ENCODE assay signal across 1 cellular context in genomic region chr6:161373905-161374451, GRCh38.
A peak's percentile ranks its signal among the peaks of the same experiment; 100 is the strongest.
TF ChIP-seq lines count a peak whose summit lies in the region.

No MANE protein-coding gene starts in this region.

TF ChIP-seq in K562, 482 proteins besides CTCF, POLR2A, EP300 and RAD21 (continued from another document and continues in another):
- TF ChIP-seq AFF1 (IDR thresholded peaks at IDR 0.05; ENCODE audit: low read depth in 1 of 2, partially characterized antibody in 2 of 2), result no peak
- TF ChIP-seq TEAD4 (IDR thresholded peaks at IDR 0.05; ENCODE audit: low read length), result no peak
- TF ChIP-seq TEAD4 (CRISPR knock-in tag; IDR thresholded peaks at IDR 0.05; ENCODE audit: borderline replicate concordance), result no peak
- TF ChIP-seq ZC3H4 (CRISPR knock-in tag; IDR thresholded peaks at IDR 0.05; ENCODE audit: borderline replicate concordance), result no peak
- TF ChIP-seq HMG20B (CRISPR knock-in tag; IDR thresholded peaks at IDR 0.05), result no peak
- TF ChIP-seq VEZF1 (CRISPR knock-in tag; IDR thresholded peaks at IDR 0.05), result no peak
- no peak for TF ChIP-seq ZNF311 (CRISPR knock-in tag; IDR thresholded peaks at IDR 0.05)
- peak; percentile 91; the same call in 1 of the 2 replicates for TF ChIP-seq STAG1 (CRISPR knock-in tag; IDR thresholded peaks at IDR 0.05; ENCODE audit: borderline replicate concordance)
- no peak for TF ChIP-seq XRCC3 (IDR thresholded peaks at IDR 0.05)
- TF ChIP-seq EGR1 (conservative IDR thresholded peaks at IDR 0.05), result no peak
- TF ChIP-seq ZZZ3 (IDR thresholded peaks at IDR 0.05), result no peak
- TF ChIP-seq ZNF507 (tag; conservative IDR thresholded peaks at IDR 0.05), result no peak
- no peak for TF ChIP-seq ZNF398 (CRISPR knock-in tag; IDR thresholded peaks at IDR 0.05)
- TF ChIP-seq JUN (IDR thresholded peaks at IDR 0.05; ENCODE audit: borderline replicate concordance, low read depth, low read length), result no peak
- no peak for TF ChIP-seq JUN (CRISPR knock-in tag; IDR thresholded peaks at IDR 0.05; ENCODE audit: borderline replicate concordance)
- TF ChIP-seq ZNF253 (CRISPR knock-in tag; conservative IDR thresholded peaks at IDR 0.05), result no peak
- 0 out of 2 replicates have a peak, but pooled peaks have one; percentile 26 for TF ChIP-seq ZNF24 (IDR thresholded peaks at IDR 0.05)
- peak; percentile 89 for TF ChIP-seq NCOA4 (IDR thresholded peaks at IDR 0.05; ENCODE audit: partially characterized antibody)
- TF ChIP-seq ZNF444 (CRISPR knock-in tag; IDR thresholded peaks at IDR 0.05), result no peak
- TF ChIP-seq NR4A1 (CRISPR knock-in tag; IDR thresholded peaks at IDR 0.05), result no peak
- TF ChIP-seq NR4A1 (tag; IDR thresholded peaks at IDR 0.05), result no peak
- TF ChIP-seq HMGN3 (IDR thresholded peaks at IDR 0.05; ENCODE audit: borderline replicate concordance, extremely low read depth, insufficient read length, low read depth, low read length), result no peak
- no peak for TF ChIP-seq HDAC3 (IDR thresholded peaks at IDR 0.05; ENCODE audit: borderline replicate concordance, partially characterized antibody)
- no peak for TF ChIP-seq CEBPG (CRISPR knock-in tag; IDR thresholded peaks at IDR 0.05)
- TF ChIP-seq CEBPG (tag; conservative IDR thresholded peaks at IDR 0.05 in 1 of 2, IDR thresholded peaks at IDR 0.05 in 1 of 2), result no peak
- no peak for TF ChIP-seq MEF2D (tag; conservative IDR thresholded peaks at IDR 0.05; ENCODE audit: low read depth)
- no peak for TF ChIP-seq TBL1XR1 (IDR thresholded peaks at IDR 0.05; ENCODE audit: low read length in 2 of 2)
- no peak for TF ChIP-seq ZBTB5 (IDR thresholded peaks at IDR 0.05)
- TF ChIP-seq TARDBP (IDR thresholded peaks at IDR 0.05), result peak; percentile 31; the same call in 1 of the 2 replicates
- TF ChIP-seq BCLAF1 (IDR thresholded peaks at IDR 0.05; ENCODE audit: borderline replicate concordance in 1 of 2, control insufficient read depth in 1 of 2, low read depth in 2 of 2, low read length in 1 of 2), result peak in 1 of 2 experiments; percentile 49; a peak in 1 of 4 replicates
- no peak for TF ChIP-seq ZNF79 (CRISPR knock-in tag; IDR thresholded peaks at IDR 0.05; ENCODE audit: low read depth)
- 0 out of 4 replicates have a peak, but pooled peaks have one; percentile 44 to 46 for TF ChIP-seq ARNT (IDR thresholded peaks at IDR 0.05)
- TF ChIP-seq ESRRB (CRISPR knock-in tag; IDR thresholded peaks at IDR 0.05; ENCODE audit: borderline replicate concordance), result no peak
- TF ChIP-seq FOXK2 (conservative IDR thresholded peaks at IDR 0.05 in 1 of 2, IDR thresholded peaks at IDR 0.05 in 1 of 2; ENCODE audit: low read depth in 2 of 2), result peak in 1 of 2 experiments; percentile 59; a peak in 3 of 4 replicates
- TF ChIP-seq ZNF23 (CRISPR knock-in tag; IDR thresholded peaks at IDR 0.05), result no peak
- no peak for TF ChIP-seq CEBPZ (IDR thresholded peaks at IDR 0.05; ENCODE audit: borderline replicate concordance, low read depth, low read length)
- TF ChIP-seq TRIM24 (IDR thresholded peaks at IDR 0.05), result no peak; a peak in 1 of 4 replicates
- TF ChIP-seq SMAD4 (CRISPR knock-in tag; conservative IDR thresholded peaks at IDR 0.05), result no peak
- no peak for TF ChIP-seq PATZ1 (CRISPR knock-in tag; IDR thresholded peaks at IDR 0.05; ENCODE audit: borderline replicate concordance)
- no peak for TF ChIP-seq ZNF140 (CRISPR knock-in tag; IDR thresholded peaks at IDR 0.05)
- TF ChIP-seq ZBTB8A (IDR thresholded peaks at IDR 0.05; ENCODE audit: partially characterized antibody), result no peak
- TF ChIP-seq SRF (CRISPR knock-in tag; IDR thresholded peaks at IDR 0.05), result no peak
- TF ChIP-seq MCM5 (IDR thresholded peaks at IDR 0.05; ENCODE audit: low read depth), result no peak
- no peak for TF ChIP-seq ZNF766 (CRISPR knock-in tag; conservative IDR thresholded peaks at IDR 0.05)
- TF ChIP-seq ZEB2 (IDR thresholded peaks at IDR 0.05), result no peak
- TF ChIP-seq RNF2 (IDR thresholded peaks at IDR 0.05), result no peak
- no peak for TF ChIP-seq ZNF717 (CRISPR knock-in tag; IDR thresholded peaks at IDR 0.05)
- no peak for TF ChIP-seq RUNX1 (IDR thresholded peaks at IDR 0.05; ENCODE audit: low read depth)
- TF ChIP-seq RHOXF2B (CRISPR knock-in tag; conservative IDR thresholded peaks at IDR 0.05), result 0 out of 2 replicates have a peak, but pooled peaks have one; percentile 32
- no peak for TF ChIP-seq ZBTB34 (CRISPR knock-in tag; IDR thresholded peaks at IDR 0.05)
- TF ChIP-seq GATA2 (CRISPR knock-in tag; IDR thresholded peaks at IDR 0.05), result no peak
